ENCODE assay signal across 8 cellular contexts in genomic region chr6:156776841-156777576, GRCh38. TPM values are rescaled to one million over a fixed set of nuclear protein-coding genes. Genes with fewer than 3 reads are reported as not detected.
DNase-seq lines count a peak whose midpoint lies in the region; ATAC-seq and TF ChIP-seq lines count a peak whose summit lies in the region.

ARID1B (plus strand) TSS chr6:156777378; CDS start chr6:156777681, 303 bp downstream.

- peak within 1 kb of the TSS; percentile 99 for H3K27ac ChIP-seq in HL-60 (replicated peaks)
- H3K27ac ChIP-seq in PC-3 (ENCODE audit: low read length), result peak within 1 kb of the TSS; percentile 91
- H3K27ac ChIP-seq in esophagus (ENCODE audit: low read depth in 2 of 2, low read length in 1 of 2), result peak within 1 kb of the TSS; percentile 98 to 99

- H3K4me1 ChIP-seq in PC-3 (ENCODE audit: insufficient read depth, low read length), result peaks cover 22% of the 10 kb centered on the region
- no peaks in the 10 kb centered on the region for H3K4me1 ChIP-seq in esophagus (ENCODE audit: control insufficient read depth in 2 of 2, insufficient read depth in 2 of 2, low read length in 1 of 2)

- no TSS peak for BruUV-seq in PC-3 (replicated peaks; lab: Mats Ljungman, UMichigan)

- H3K36me3 ChIP-seq in PC-3 (ENCODE audit: low read depth, low read length) (no peaks in the 10 kb centered on the region), esophagus (ENCODE audit: control insufficient read depth in 2 of 2, insufficient read depth in 2 of 2, low read length in 1 of 2) (no peaks in the 10 kb centered on the region)

- DNase-seq in COLO668 (lab: John Stamatoyannopoulos, UW; ENCODE audit: unreplicated experiment) (peak; percentile 84), HL-60 (ENCODE audit: low read depth in 1 of 2, low spot score in 1 of 2) (peak in 1 of 2 experiments; percentile 79), PC-3 (peak; percentile 60), myocyte (ENCODE audit: low read depth) (peak; percentile 89)
- DNase-seq in activated T-cell treated with anti-CD3 and anti-CD28 coated beads, Interleukin-2, amount 50 U/mL, for 1 hour, result peak; percentile 86
- peak; percentile 61 to 76 for DNase-seq in stimulated activated CD8-positive, alpha-beta memory T cell treated with anti-CD3 and anti-CD28 coated beads, Interleukin-7, amount 100 ng/mL, for 4 hours (ENCODE audit: low read depth in 2 of 2)

- TF ChIP-seq CTCF in HL-60 (IDR thresholded peaks at IDR 0.05; ENCODE audit: insufficient read depth, low read length) (no peak), PC-3 (conservative IDR thresholded peaks at IDR 0.05; ENCODE audit: low read depth, low read length) (no peak)

- H4K20me1 ChIP-seq in PC-3 (ENCODE audit: low read length), result peaks cover 15% of the 10 kb centered on the region

- H3K4me2 ChIP-seq in PC-3 (ENCODE audit: low read length), result peak within 1 kb of the TSS; percentile 99

- WGBS in esophagus, 2 donors, result 1% methylated on average over 65 of the region's 65 CpGs

- H3K27me3 ChIP-seq in HL-60 (ENCODE audit: insufficient read depth, poor library complexity, severe bottlenecking), result no peaks in the 10 kb centered on the region
- H3K27me3 ChIP-seq in PC-3 (ENCODE audit: low read length), result no peaks in the 10 kb centered on the region
- H3K27me3 ChIP-seq in esophagus (ENCODE audit: control insufficient read depth in 1 of 2, insufficient read depth in 2 of 2, low read length in 2 of 2), result no peaks in the 10 kb centered on the region

- no peaks in the 10 kb centered on the region for H3F3A ChIP-seq in PC-3 (ENCODE audit: low read length, unreplicated experiment)

- H3K79me2 ChIP-seq in PC-3 (ENCODE audit: low read length), result peaks cover 50% of the 10 kb centered on the region

- CTCF ChIA-PET in PC-3 (lab: Charles Lee), result no interaction called here

- POLR2A ChIA-PET in PC-3 (lab: Charles Lee; ENCODE audit: unreplicated experiment), result no interaction called here

- H3K9me3 ChIP-seq in PC-3 (ENCODE audit: low read length) (no peaks in the 10 kb centered on the region), esophagus (ENCODE audit: control insufficient read depth in 2 of 2, insufficient read depth in 1 of 2, low read depth in 1 of 2, low read length in 1 of 2) (no peaks in the 10 kb centered on the region)

- peak within 1 kb of the TSS; percentile 58 for H3K4me3 ChIP-seq in HL-60 (replicated peaks; ENCODE audit: insufficient read depth, low read length)
- H3K4me3 ChIP-seq in PC-3 (ENCODE audit: low read length), result peak within 1 kb of the TSS; percentile 93
- peak within 1 kb of the TSS; percentile 95 to 97 for H3K4me3 ChIP-seq in esophagus (ENCODE audit: low read depth in 1 of 2, low read length in 2 of 2)

- intact Hi-C loops in PC-3 (cut with micrococcal nuclease), result loop anchor here (1.0 to 5.0 kb wide), 2 partner anchors 90 to 210 kb away; no protein-coding TSS in a partner anchor

- peak within 1 kb of the TSS; percentile 86 for H2AFZ ChIP-seq in PC-3 (ENCODE audit: low read length)

- H3K9ac ChIP-seq in PC-3 (ENCODE audit: low read length), result peak within 1 kb of the TSS; percentile 96

- ATAC-seq in GM19452 (IDR thresholded peaks at IDR 0.05; ENCODE audit: unreplicated experiment), result peak; percentile 52
- ATAC-seq in PC-3, result peak; percentile 36

- H3K9me2 ChIP-seq in PC-3 (replicated peaks; ENCODE audit: low read length), result no peaks in the 10 kb centered on the region

RNA-seq across cellular contexts. Expression of gene ARID1B, which starts in this region (rescaled TPM):
- 24.1 and 24.2 TPM in 2 replicates for total RNA-seq in PC-3 (2014; rRNA removed)
- polyA plus RNA-seq in esophagus, result 10 to 100 TPM; 15.9 to 16.1 TPM
- total RNA-seq in myocyte, result 23.3 and 26.2 TPM in 2 replicates
- 22.2 TPM for polyA plus RNA-seq in myocyte (2012)
